Comparison of ENCODE assay signal across 16 cellular contexts in genomic region chr20:53837126-53837826, GRCh38.
DNase-seq lines count a peak whose midpoint lies in the region; ATAC-seq, FAIRE-seq and TF ChIP-seq lines count a peak whose summit lies in the region.
"Had no signal": no experiment of that assay in that cellular context is flagged by ENCODE, and none has a peak within 500 bp of the region (broad histone marks: within the 10 kb centered on the region; RNA-seq: fewer than 3 reads in every experiment).

No MANE protein-coding gene starts in this region.

- H3K36me3 ChIP-seq in CD4-positive, alpha-beta memory T cell (ENCODE audit: insufficient read depth, low read length): no peaks in the 10 kb centered on the region
- no peaks in the 10 kb centered on the region for H3K36me3 ChIP-seq in mucosa of descending colon (ENCODE audit: low read depth)
- H3K36me3 ChIP-seq in body of pancreas (replicated peaks in 1 of 2; ENCODE audit: insufficient read depth in 1 of 2, low read depth in 2 of 2): no peaks in the 10 kb centered on the region
- H3K36me3 ChIP-seq: cardiac muscle cell, ovary, tibial nerve, WERI-Rb-1 had no signal

- peaks cover 33 to 81% (median 51%) of the 10 kb centered on the region in 4 donors for H3K4me1 Mint-ChIP-seq in CD4-positive, alpha-beta memory T cell
- H3K4me1 Mint-ChIP-seq in activated CD8-positive, alpha-beta T cell treated with anti-CD3 and anti-CD28 coated beads for 36 hours (ENCODE audit: low read depth): peaks cover 69% of the 10 kb centered on the region
- H3K4me1 Mint-ChIP-seq: mesothelial cell of epicardium had no signal

- WGBS in A549 (ENCODE audit: missing lambda C conversion rate): 78% methylated on average over 5 of the region's 5 CpGs
- WGBS in body of pancreas, 2 donors: 79 to 91% methylated on average over 5 of the region's 5 CpGs

- peak overlapping the region; percentile 75 to 95 (median 88) for H3K27ac Mint-ChIP-seq in CD4-positive, alpha-beta memory T cell
- peak overlapping the region; percentile 79 for H3K27ac Mint-ChIP-seq in activated CD8-positive, alpha-beta T cell treated with anti-CD3 and anti-CD28 coated beads for 36 hours
- H3K27ac Mint-ChIP-seq: mesothelial cell of epicardium had no signal

- no peak for FAIRE-seq in A549 (lab: Jason Lieb, UNC)

- no peak overlapping the region for H3K4me3 Mint-ChIP-seq in CD4-positive, alpha-beta memory T cell
- H3K4me3 Mint-ChIP-seq in activated CD8-positive, alpha-beta T cell treated with anti-CD3 and anti-CD28 coated beads for 36 hours: no peak overlapping the region
- H3K4me3 Mint-ChIP-seq: mesothelial cell of epicardium had no signal

- CTCF ChIA-PET in A549 (lab: Yijun Ruan, JAX): interaction anchor here (0.7 kb wide), 2 partner anchors 78 to 80 kb away, joined by 3 read pairs; no protein-coding TSS in a partner anchor
- CTCF ChIA-PET in CD4-positive, alpha-beta memory T cell (lab: Charles Lee; ENCODE audit: partially characterized antibody): interaction anchor here (0.7 kb wide), 1 partner anchor 259 kb away, joined by 4 read pairs; no protein-coding TSS in a partner anchor
- CTCF ChIA-PET in activated CD8-positive, alpha-beta T cell treated with anti-CD3 and anti-CD28 coated beads for 36 hours (lab: Charles Lee): interaction anchor here (1.4 kb wide), 1 partner anchor 55 kb away, joined by 3 read pairs; no protein-coding TSS in a partner anchor

- intact Hi-C loops in CD4-positive, alpha-beta memory T cell (cut with micrococcal nuclease): no loop called here
- intact Hi-C loops in activated CD8-positive, alpha-beta T cell treated with anti-CD3 and anti-CD28 coated beads for 36 hours (cut with micrococcal nuclease): loop anchor here (5.0 kb wide), 1 partner anchor 35 kb away; no protein-coding TSS in a partner anchor
- intact Hi-C loops in mucosa of descending colon (cut with DNase I, micrococcal nuclease) (no loop called here), body of pancreas (cut with DNase I) (no loop called here)

- H3K36me3 Mint-ChIP-seq in CD4-positive, alpha-beta memory T cell: no peaks in the 10 kb centered on the region
- peaks cover 6% of the 10 kb centered on the region for H3K36me3 Mint-ChIP-seq in activated CD8-positive, alpha-beta T cell treated with anti-CD3 and anti-CD28 coated beads for 36 hours (ENCODE audit: low read depth)
- H3K36me3 Mint-ChIP-seq: mesothelial cell of epicardium had no signal

- H3K27me3 Mint-ChIP-seq in CD4-positive, alpha-beta memory T cell: no peaks in the 10 kb centered on the region
- no peaks in the 10 kb centered on the region for H3K27me3 Mint-ChIP-seq in activated CD8-positive, alpha-beta T cell treated with anti-CD3 and anti-CD28 coated beads for 36 hours

- TF ChIP-seq EP300 in A549 (IDR thresholded peaks at IDR 0.05): no peak

- no peak for TF ChIP-seq POLR2A in A549 (IDR thresholded peaks at IDR 0.05; ENCODE audit: low read length)
- TF ChIP-seq POLR2A in body of pancreas (IDR thresholded peaks at IDR 0.05): no peak

- DNase-seq in A549 (ENCODE audit: low read depth in 1 of 2, low spot score in 1 of 2): no peak
- DNase-seq in CD4-positive, alpha-beta memory T cell: no peak
- DNase-seq in activated CD8-positive, alpha-beta T cell treated with anti-CD3 and anti-CD28 coated beads for 36 hours: no peak
- DNase-seq in mucosa of descending colon: peak; percentile 77 to 82 (median 81)
- DNase-seq in body of pancreas: no peak
- DNase-seq in NCI-H2171 treated with DMSO at 0.1 percent for 48 hours (lab: John Stamatoyannopoulos, UW): no peak
- DNase-seq in NOMO-1 treated with dmso at 0.1 percent for 144 hours (lab: John Stamatoyannopoulos, UW; ENCODE audit: unreplicated experiment): no peak
- DNase-seq: DMS79 treated with DMSO at 0.1 percent for 48 hours; NCI-H2107; ovary; stimulated activated CD4-positive, alpha-beta T cell treated with anti-CD3 and anti-CD28 coated beads, Interleukin-4, amount 100 ng/mL, for 4 hours; WERI-Rb-1 had no signal

- no peak for TF ChIP-seq CTCF in A549 (IDR thresholded peaks at IDR 0.05)
- no peak for TF ChIP-seq CTCF in activated CD8-positive, alpha-beta T cell treated with anti-CD3 and anti-CD28 coated beads for 36 hours (IDR thresholded peaks at IDR 0.05)
- no peak for TF ChIP-seq CTCF in mucosa of descending colon (IDR thresholded peaks at IDR 0.05)
- no peak for TF ChIP-seq CTCF in body of pancreas (IDR thresholded peaks at IDR 0.05)

- H3K9me3 Mint-ChIP-seq in CD4-positive, alpha-beta memory T cell: peaks cover 0 to 9% (median under 1%) of the 10 kb centered on the region in 8 donors
- H3K9me3 Mint-ChIP-seq in activated CD8-positive, alpha-beta T cell treated with anti-CD3 and anti-CD28 coated beads for 36 hours: peaks cover 5% of the 10 kb centered on the region

- H3K4me2 ChIP-seq in A549: no peak overlapping the region

- no peaks in the 10 kb centered on the region for H3K9me3 ChIP-seq in A549
- H3K9me3 ChIP-seq in CD4-positive, alpha-beta memory T cell (ENCODE audit: control insufficient read depth in 1 of 2, low read length in 2 of 2): no peaks in the 10 kb centered on the region
- no peaks in the 10 kb centered on the region for H3K9me3 ChIP-seq in mucosa of descending colon
- no peaks in the 10 kb centered on the region for H3K9me3 ChIP-seq in body of pancreas
- H3K9me3 ChIP-seq: ovary, tibial nerve had no signal

- ATAC-seq in A549 (peak; percentile 24 to 39; a peak in 2 of 6 replicates), mucosa of descending colon (peak; percentile 73), body of pancreas (no peak), HG02588 (IDR thresholded peaks at IDR 0.05; ENCODE audit: unreplicated experiment) (no peak)
- no peak for ATAC-seq in activated CD8-positive, alpha-beta T cell treated with anti-CD3 and anti-CD28 coated beads for 36 hours

- POLR2A ChIA-PET in A549 (lab: Yijun Ruan, JAX): interaction anchor here (1.0 kb wide), 1 partner anchor 29 kb away, joined by 4 read pairs; no protein-coding TSS in a partner anchor
- POLR2A ChIA-PET in CD4-positive, alpha-beta memory T cell (lab: Charles Lee; ENCODE audit: partially characterized antibody): interaction anchor here (2.9 to 3.4 kb wide), 2 partner anchors 10 to 243 kb away, joined by 9 to 12 read pairs; partner anchors contain the start of gene ZNF217
- POLR2A ChIA-PET in activated CD8-positive, alpha-beta T cell treated with anti-CD3 and anti-CD28 coated beads for 36 hours (lab: Charles Lee): no interaction called here

- H3K4me3 ChIP-seq in A549 (no peak overlapping the region), mucosa of descending colon (peak overlapping the region; percentile 6), body of pancreas (no peak overlapping the region)
- H3K4me3 ChIP-seq in CD4-positive, alpha-beta memory T cell (ENCODE audit: low read length in 2 of 2): no peak overlapping the region
- H3K4me3 ChIP-seq: cardiac muscle cell, ovary, tibial nerve had no signal

- TF ChIP-seq RAD21 in A549 (conservative IDR thresholded peaks at IDR 0.05 in 1 of 2, IDR thresholded peaks at IDR 0.05 in 1 of 2): no peak

- no peaks in the 10 kb centered on the region for H3K27me3 ChIP-seq in CD4-positive, alpha-beta memory T cell (ENCODE audit: insufficient read depth, low read length)
- no peaks in the 10 kb centered on the region for H3K27me3 ChIP-seq in body of pancreas
- H3K27me3 ChIP-seq: cardiac muscle cell, ovary, tibial nerve had no signal

- H3K4me1 ChIP-seq in A549: peaks cover 22% of the 10 kb centered on the region
- H3K4me1 ChIP-seq in CD4-positive, alpha-beta memory T cell (ENCODE audit: insufficient read depth, low read length): peaks cover 74% of the 10 kb centered on the region
- peaks cover 35% of the 10 kb centered on the region for H3K4me1 ChIP-seq in mucosa of descending colon (ENCODE audit: low read depth)
- peaks cover 7% of the 10 kb centered on the region for H3K4me1 ChIP-seq in body of pancreas

- H3K27ac ChIP-seq in A549: peak overlapping the region; percentile 5 to 74; a peak in 4 of 6 replicates
- H3K27ac ChIP-seq in CD4-positive, alpha-beta memory T cell (ENCODE audit: low read depth, low read length): no peak overlapping the region
- no peak overlapping the region for H3K27ac ChIP-seq in body of pancreas
- H3K27ac ChIP-seq: cardiac muscle cell, ovary, WERI-Rb-1 had no signal

TF ChIP-seq in A549, 52 proteins besides CTCF, POLR2A, EP300 and RAD21:
- TF ChIP-seq HEYL (CRISPR knock-in tag; IDR thresholded peaks at IDR 0.05) (no peak), HMGXB4 (CRISPR knock-in tag; IDR thresholded peaks at IDR 0.05; ENCODE audit: borderline replicate concordance) (no peak), HOXA7 (CRISPR knock-in tag; IDR thresholded peaks at IDR 0.05) (no peak), TFCP2L1 (CRISPR knock-in tag; IDR thresholded peaks at IDR 0.05) (no peak), CHD4 (IDR thresholded peaks at IDR 0.05; ENCODE audit: borderline replicate concordance) (no peak), GATA3 (IDR thresholded peaks at IDR 0.05; ENCODE audit: borderline replicate concordance) (no peak), SMC3 (IDR thresholded peaks at IDR 0.05) (no peak), FOSB (CRISPR knock-in tag; IDR thresholded peaks at IDR 0.05) (no peak), MAX (IDR thresholded peaks at IDR 0.05) (no peak), POLR2AphosphoS2 (conservative IDR thresholded peaks at IDR 0.05; ENCODE audit: low read length) (no peak)

Comparison
In these comparisons a context has a peak if more than half of its experiments do, and no peak if none do; other contexts are left out.
1. ATAC-seq: peak in A549 (2 of 2) and mucosa of descending colon (single experiment); none in activated CD8-positive, alpha-beta T cell treated with anti-CD3 and anti-CD28 coated beads for 36 hours (single experiment), body of pancreas (single experiment) and HG02588 (single experiment).
2. DNase-seq: peak in mucosa of descending colon (3 of 3); none in A549 (0 of 2), CD4-positive, alpha-beta memory T cell (0 of 5), activated CD8-positive, alpha-beta T cell treated with anti-CD3 and anti-CD28 coated beads for 36 hours (single experiment), body of pancreas (0 of 4), NCI-H2171 treated with DMSO at 0.1 percent for 48 hours (single experiment) and NOMO-1 treated with dmso at 0.1 percent for 144 hours (single experiment).
3. H3K27ac ChIP-seq: peak in A549 (2 of 2); none in CD4-positive, alpha-beta memory T cell (single experiment) and body of pancreas (0 of 4).